ENCODE assay signal across 22 cellular contexts in the genomic region with DNA sequence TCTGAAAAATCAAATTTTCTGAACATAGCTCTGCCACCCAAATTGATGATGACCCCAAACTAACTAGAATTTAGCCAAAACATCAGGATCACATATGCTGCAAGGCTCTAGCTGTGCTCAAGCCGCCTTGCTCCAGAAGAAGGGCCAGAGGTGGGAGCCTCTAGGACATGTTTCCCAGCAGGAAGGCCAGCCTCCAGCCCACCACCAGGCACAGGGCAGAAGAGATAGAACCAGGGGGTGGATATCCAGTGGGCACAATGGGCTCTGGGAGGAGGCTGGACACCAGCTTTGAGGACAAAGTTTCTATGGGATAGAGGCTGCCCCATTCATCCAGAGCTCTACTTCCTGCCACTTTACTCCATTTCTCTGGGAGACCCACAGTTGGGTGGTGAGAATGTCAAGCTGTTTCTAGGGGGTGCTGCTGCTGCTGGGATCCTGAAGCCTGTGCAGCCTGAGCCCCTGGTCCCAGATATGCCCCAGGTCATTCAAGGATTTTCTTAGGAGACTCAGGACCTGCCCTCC.
"Had no signal": no experiment of that assay in that cellular context is flagged by ENCODE, and none has a peak within 500 bp of the region (broad histone marks: within the 10 kb centered on the region; RNA-seq: fewer than 3 reads in every experiment).

No MANE protein-coding gene starts in this region.

- H3K36me3 Mint-ChIP-seq: memory B cell had no signal

- DNase-seq: effector memory CD4-positive, alpha-beta T cell; gastrocnemius medialis; heart right ventricle; hypothalamus; left ventricle myocardium inferior; lower lobe of right lung; midbrain; nephron progenitor cell; ovary; small intestine; stimulated activated CD4-positive, alpha-beta T cell treated with anti-CD3 and anti-CD28 coated beads, Interleukin-12 subunit alpha, Interleukin-12 subunit beta, amount 100 ng/mL, for 4 hours; stimulated activated naive CD4-positive, alpha-beta T cell; thyroid gland had no signal

- H3K36me3 ChIP-seq: esophagus muscularis mucosa, gastrocnemius medialis, heart right ventricle, left ventricle myocardium inferior, lower lobe of right lung, neutrophil, ovary, right atrium auricular region, suprapubic skin, thyroid gland, upper lobe of left lung, vagina had no signal

- FAIRE-seq: islet of Langerhans, small intestine had no signal

- H3K27me3 ChIP-seq: ovary, right atrium auricular region, thyroid gland, vagina had no signal

- H3K9me3 ChIP-seq: esophagus muscularis mucosa, gastrocnemius medialis, heart right ventricle, lower lobe of right lung, neutrophil, ovary, right atrium auricular region, suprapubic skin, thyroid gland, upper lobe of left lung, vagina had no signal

- H3K27ac Mint-ChIP-seq: memory B cell, nephron progenitor cell had no signal

- H3K27ac ChIP-seq: epithelial cell of prostate, esophagus muscularis mucosa, gastrocnemius medialis, heart right ventricle, left ventricle myocardium inferior, lower lobe of right lung, neutrophil, right atrium auricular region, suprapubic skin, upper lobe of left lung, vagina had no signal

- H3K4me3 Mint-ChIP-seq: memory B cell, nephron progenitor cell had no signal

- H3K4me1 Mint-ChIP-seq: memory B cell had no signal

- ATAC-seq: gastrocnemius medialis, heart right ventricle, lower lobe of right lung had no signal

- H3K4me3 ChIP-seq: esophagus muscularis mucosa, gastrocnemius medialis, heart right ventricle, left ventricle myocardium inferior, lower lobe of right lung, ovary, right atrium auricular region, suprapubic skin, thyroid gland, upper lobe of left lung, vagina had no signal
